8 cellular contexts compared by ENCODE assay signal in the genomic region with DNA sequence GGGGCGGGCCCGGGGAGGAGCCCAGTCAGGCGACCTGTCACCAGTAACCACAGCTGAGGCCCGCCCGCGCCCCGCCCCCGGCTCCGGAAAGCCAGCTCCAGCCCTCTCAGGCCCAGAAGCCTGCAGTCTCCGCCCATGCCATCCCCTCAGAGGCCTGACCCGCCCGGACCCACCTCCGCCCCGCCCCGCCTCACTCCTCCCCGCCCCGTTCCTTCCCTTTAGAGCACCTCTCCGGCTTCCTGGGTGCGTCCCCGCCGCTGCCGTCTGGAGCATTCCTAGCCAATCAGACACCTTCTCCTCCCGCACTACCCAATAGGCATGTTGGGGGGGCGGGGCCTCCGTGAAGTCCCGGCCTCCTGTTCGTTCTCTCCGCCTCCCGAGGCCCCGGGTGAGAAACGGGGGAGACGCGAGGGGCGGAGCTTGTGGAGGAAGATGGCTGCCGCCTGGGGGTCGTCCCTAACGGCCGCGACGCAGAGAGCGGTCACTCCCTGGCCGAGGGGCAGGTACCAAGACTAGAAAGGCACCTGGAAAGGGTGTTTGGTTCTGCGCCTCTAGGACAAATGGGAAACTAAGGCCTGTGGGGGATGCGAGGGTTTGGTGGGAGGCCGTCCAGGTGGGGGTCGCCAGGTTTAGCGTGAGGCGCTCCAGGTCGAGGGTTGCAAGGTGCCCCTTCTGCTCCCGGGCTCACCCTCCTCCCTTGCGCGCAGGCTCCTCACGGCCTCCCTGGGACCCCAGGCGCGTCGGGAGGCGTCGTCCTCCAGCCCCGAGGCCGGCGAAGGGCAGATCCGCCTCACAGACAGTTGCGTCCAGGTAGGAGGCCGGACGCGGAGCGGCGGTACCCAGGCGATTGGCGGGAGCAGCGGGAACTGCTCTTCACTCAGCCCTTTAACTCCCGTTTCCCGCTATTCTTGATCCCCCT. TPM values are rescaled to one million over a fixed set of nuclear protein-coding genes. Genes with fewer than 3 reads are reported as not detected.
DNase-seq lines count a peak whose midpoint lies in the region; ATAC-seq lines count a peak whose summit lies in the region.

A gene with protein sequence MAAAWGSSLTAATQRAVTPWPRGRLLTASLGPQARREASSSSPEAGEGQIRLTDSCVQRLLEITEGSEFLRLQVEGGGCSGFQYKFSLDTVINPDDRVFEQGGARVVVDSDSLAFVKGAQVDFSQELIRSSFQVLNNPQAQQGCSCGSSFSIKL (plus strand): TSS at position 423 of the 919 bp plus-strand sequence. CDS start 10 bp downstream, at position 433.

- no peaks in the 10 kb centered on the region for H3K9me3 Mint-ChIP-seq in IgD-negative memory B cell

- H3K27ac ChIP-seq in epithelial cell of prostate = peak within 1 kb of the TSS; percentile 69

- H3K36me3 Mint-ChIP-seq in IgD-negative memory B cell = no peaks in the 10 kb centered on the region

- ATAC-seq in GM21529 (IDR thresholded peaks at IDR 0.05; ENCODE audit: unreplicated experiment) = peak; percentile 87

- DNase-seq in DMS 273 treated with DMSO at 0.1 percent for 48 hours (lab: John Stamatoyannopoulos, UW) (peak; percentile 99), OCI-M2 (lab: John Stamatoyannopoulos, UW; ENCODE audit: unreplicated experiment) (peak; percentile 93), activated T-cell treated with anti-CD3 and anti-CD28 coated beads for 4 hours (peak; percentile 98), epithelial cell of prostate (ENCODE audit: low read depth, low spot score) (peak; percentile 95), mucosa of gallbladder (ENCODE audit: low spot score) (peak; percentile 100)
- DNase-seq in stimulated activated CD8-positive, alpha-beta memory T cell treated with anti-CD3 and anti-CD28 coated beads, Interleukin-4, amount 100 ng/mL, for 4 hours (ENCODE audit: low read depth in 2 of 2, low spot score in 1 of 2) = peak; percentile 98 to 100

- H3K27me3 Mint-ChIP-seq in IgD-negative memory B cell = no peaks in the 10 kb centered on the region

- peaks cover 9 to 21% (median 13%) of the 10 kb centered on the region in 3 donors for H3K4me1 Mint-ChIP-seq in IgD-negative memory B cell

- H3K27ac Mint-ChIP-seq in IgD-negative memory B cell = peak within 1 kb of the TSS in 2 of 3 donors; percentile 39 to 86

- H3K4me3 Mint-ChIP-seq in IgD-negative memory B cell = peak within 1 kb of the TSS in 1 of 4 donors; percentile 90

RNA-seq across cellular contexts. Expression of the gene that starts here (rescaled TPM):
- polyA plus RNA-seq in IgD-negative memory B cell = 71.8 TPM
- total RNA-seq in mucosa of gallbladder = 34.3 TPM

Comparison
In these comparisons a context has a peak if more than half of its experiments do, and no peak if none do; other contexts are left out.
1. Peak in every context shown above with its lines: DNase-seq, ATAC-seq and H3K27ac ChIP-seq.